Comparison of ENCODE assay signal across 9 cellular contexts in genomic region chr22:24894220-24894975, GRCh38. TPM values are rescaled to one million over a fixed set of nuclear protein-coding genes. Genes with fewer than 3 reads are reported as not detected.
DNase-seq lines count a peak whose midpoint lies in the region; ATAC-seq and TF ChIP-seq lines count a peak whose summit lies in the region.
"Had no signal": no experiment of that assay in that cellular context is flagged by ENCODE, and none has a peak within 500 bp of the region (broad histone marks: within the 10 kb centered on the region; RNA-seq: fewer than 3 reads in every experiment).

No MANE protein-coding gene starts in this region.

- no peaks in the 10 kb centered on the region for H3K9me3 ChIP-seq in endodermal cell (ENCODE audit: control insufficient read depth, low read length)

- peaks cover 4% of the 10 kb centered on the region for H3K4me1 Mint-ChIP-seq in endodermal cell

- no peaks in the 10 kb centered on the region for H3K36me3 ChIP-seq in endodermal cell (ENCODE audit: control insufficient read depth, insufficient read depth, low read length)

- peaks cover 3% of the 10 kb centered on the region for H3K36me3 Mint-ChIP-seq in endodermal cell (ENCODE audit: low read depth)

- no peak overlapping the region for H3K4me3 ChIP-seq in endodermal cell (ENCODE audit: low read length)

- TF ChIP-seq CTCF in endodermal cell (conservative IDR thresholded peaks at IDR 0.05): no peak

- H3K9ac ChIP-seq in endodermal cell (ENCODE audit: extremely low read depth, low read length, poor library complexity, severe bottlenecking): no peak overlapping the region

- 86 to 93% methylated on average over 14 to 16 of the region's 16 CpGs for WGBS in endodermal cell (ENCODE audit: insufficient coverage in 1 of 2, insufficient read length in 1 of 2), 2 experiments

- no peaks in the 10 kb centered on the region for H3K27me3 Mint-ChIP-seq in endodermal cell (ENCODE audit: insufficient read depth)

- peaks cover 2% of the 10 kb centered on the region for H3K9me3 Mint-ChIP-seq in endodermal cell

- no peak for DNase-seq in HEK293T (ENCODE audit: extremely low spot score)
- peak; percentile 78 for DNase-seq in NOMO-1 treated with DMSO at 0.1 percent for 48 hours (lab: John Stamatoyannopoulos, UW; ENCODE audit: unreplicated experiment)
- peak; percentile 56 for DNase-seq in endodermal cell
- DNase-seq in mesenteric fat pad (ENCODE audit: low spot score): peak; percentile 90
- DNase-seq in activated T-cell treated with anti-CD3 and anti-CD28 coated beads, Interleukin-2, amount 50 U/mL, for 48 hours: no peak
- no peak for DNase-seq in T-helper 2 cell
- DNase-seq in activated CD4-positive, alpha-beta T cell treated with anti-CD3 and anti-CD28 coated beads, Interleukin-2, amount 50 U/mL, for 1 hour: no peak

- no peak overlapping the region for H3K27ac ChIP-seq in endodermal cell (ENCODE audit: low read depth, low read length)

- H3K27ac Mint-ChIP-seq in endodermal cell: peak overlapping the region; percentile 18

- H3K4me1 ChIP-seq in endodermal cell (ENCODE audit: control insufficient read depth, insufficient read depth, low read length): no peaks in the 10 kb centered on the region

- no peaks in the 10 kb centered on the region for H3K27me3 ChIP-seq in endodermal cell (ENCODE audit: control insufficient read depth, insufficient read depth, low read length, poor library complexity, severe bottlenecking)

- POLR2A ChIA-PET in HEK293T (lab: Yijun Ruan, JAX): no interaction called here

- CTCF ChIA-PET in HEK293T (lab: Yijun Ruan, JAX): no interaction called here

- no peak for ATAC-seq in HG02885 (IDR thresholded peaks at IDR 0.05; ENCODE audit: poor library complexity, unreplicated experiment)

- H3K4me3 Mint-ChIP-seq in endodermal cell: no peak overlapping the region

TF ChIP-seq in HEK293T, 16 proteins besides CTCF, POLR2A, EP300 and RAD21:
- TF ChIP-seq ELF4 (IDR thresholded peaks at IDR 0.05) (no peak), L3MBTL2 (conservative IDR thresholded peaks at IDR 0.05) (peak; percentile 44)
TF ChIP-seq in HEK293T: peak in this region for 1.

RNA-seq across cellular contexts. Expression of gene LHFPL7, which starts 52.1 kb away (rescaled TPM):
- total RNA-seq in endodermal cell (not detected), mesenteric fat pad (not detected)
- polyA plus RNA-seq in endodermal cell (2013, experiment 1 of 2): not detected
- not detected for polyA plus RNA-seq in endodermal cell (2013, experiment 2 of 2)
- total RNA-seq: T-helper 1 cell treated with Interleukin-12 subunit alpha and Interleukin-12 subunit beta and Interleukin-4 antibody, amounts not matched to agents 30 ng/mL and 1 ng/mL, for 36 hours had no signal

RNA-seq across cellular contexts. Expression of gene KIAA1671, which starts 58.1 kb away (rescaled TPM):
- total RNA-seq in endodermal cell (10 to 100 TPM; 38.8 to 43.7 TPM), mesenteric fat pad (14.9 TPM)
- polyA plus RNA-seq in endodermal cell (2013, experiment 1 of 2): 8.8 TPM
- polyA plus RNA-seq in endodermal cell (2013, experiment 2 of 2): 9.4 TPM

Comparison
In these comparisons a context has a peak if more than half of its experiments do, and no peak if none do; other contexts are left out.
1. DNase-seq: peak in NOMO-1 treated with DMSO at 0.1 percent for 48 hours (single experiment), endodermal cell (single experiment) and mesenteric fat pad (single experiment); none in HEK293T (single experiment), activated T-cell treated with anti-CD3 and anti-CD28 coated beads, Interleukin-2, amount 50 U/mL, for 48 hours (0 of 2), T-helper 2 cell (0 of 5) and activated CD4-positive, alpha-beta T cell treated with anti-CD3 and anti-CD28 coated beads, Interleukin-2, amount 50 U/mL, for 1 hour (single experiment).